Comparison of ENCODE assay signal across 23 cellular contexts in the genomic region with DNA sequence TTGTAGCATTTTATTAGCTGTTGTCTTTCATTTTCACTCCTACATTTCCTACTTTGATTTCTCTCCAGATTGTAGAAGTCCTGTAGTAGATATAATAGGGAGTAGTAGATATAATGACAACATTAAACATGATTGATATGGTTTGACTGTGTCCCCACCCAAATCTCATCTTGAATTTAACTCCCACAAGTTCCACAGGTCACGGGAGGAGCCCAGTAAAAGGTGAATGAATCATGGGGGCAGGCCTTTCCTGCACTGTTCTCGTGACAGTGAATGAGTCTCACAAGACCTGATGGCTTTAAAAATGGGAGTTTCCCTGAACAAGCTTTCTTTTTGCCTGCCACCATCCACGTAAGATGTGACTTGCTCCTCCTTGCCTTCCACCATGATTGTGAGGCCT.
"Had no signal": no experiment of that assay in that cellular context is flagged by ENCODE, and none has a peak within 500 bp of the region (broad histone marks: within the 10 kb centered on the region; RNA-seq: fewer than 3 reads in every experiment).

No MANE protein-coding gene starts in this region.

- FAIRE-seq: colon, frontal cortex had no signal

- H3K9me3 ChIP-seq: body of pancreas had no signal

- ATAC-seq: activated CD4-positive, alpha-beta T cell treated with anti-CD3 and anti-CD28 coated beads for 36 hours; activated CD8-positive, alpha-beta T cell treated with anti-CD3 and anti-CD28 coated beads for 36 hours; activated naive CD8-positive, alpha-beta T cell treated with anti-CD3 and anti-CD28 coated beads, Interleukin-2, amount 50 U/mL, for 24 hours; activated T-cell treated with anti-CD3 and anti-CD28 coated beads, Interleukin-2, amount 50 U/mL, for 4 hours; body of pancreas had no signal

- H3K4me3 ChIP-seq: adrenal gland, body of pancreas had no signal

- H3K36me3 ChIP-seq: adrenal gland had no signal

- DNase-seq: activated CD4-positive, alpha-beta T cell treated with anti-CD3 and anti-CD28 coated beads for 36 hours; activated CD4-positive, alpha-beta T cell treated with anti-CD3 and anti-CD28 coated beads, Interleukin-2, amount 10 ng/mL, durations not matched to agents 7 days and 5 days; activated CD4-positive, alpha-beta T cell treated with anti-CD3 and anti-CD28 coated beads, Interleukin-2, amount 50 U/mL, for 48 hours; activated CD4-positive, CD25-positive, alpha-beta regulatory T cell; activated CD4-positive, CD25-positive, alpha-beta regulatory T cell treated with anti-CD3 and anti-CD28 coated beads, Interleukin-2, amount 50 U/mL, for 72 hours; activated CD8-positive, alpha-beta memory T cell treated with anti-CD3 and anti-CD28 coated beads for 24 hours; activated CD8-positive, alpha-beta T cell treated with anti-CD3 and anti-CD28 coated beads for 36 hours; activated effector memory CD4-positive, alpha-beta T cell treated with anti-CD3 and anti-CD28 coated beads, Interleukin-2, amount 50 U/mL, for 16 hours; activated naive CD4-positive, alpha-beta T cell treated with anti-CD3 and anti-CD28 coated beads for 36 hours; activated naive CD8-positive, alpha-beta T cell treated with anti-CD3 and anti-CD28 coated beads for 36 hours; activated naive CD8-positive, alpha-beta T cell treated with anti-CD3 and anti-CD28 coated beads, Interleukin-2, amount 50 U/mL, for 24 hours; activated T-cell treated with anti-CD3 and anti-CD28 coated beads, Interleukin-2, amount 50 U/mL, for 4 hours; adrenal gland; amygdala; aorta; body of pancreas; caudate nucleus; effector CD8-positive, alpha-beta T cell; foreskin fibroblast; T-helper 2 cell had no signal

- H3K27me3 ChIP-seq: adrenal gland, body of pancreas had no signal

- H3K27ac ChIP-seq: adrenal gland, body of pancreas, epithelial cell of prostate had no signal
